ENCODE assay signal across 2 cellular contexts in genomic region chr9:3760031-3760430, GRCh38.
TF ChIP-seq lines count a peak whose summit lies in the region.

No MANE protein-coding gene starts in this region.

TF ChIP-seq in liver, 16 proteins besides CTCF, POLR2A, EP300 and RAD21 (continued from another document):
- TF ChIP-seq REST (IDR thresholded peaks at IDR 0.05) (no peak), SP1 (IDR thresholded peaks at IDR 0.05) (no peak), ATF3 (IDR thresholded peaks at IDR 0.05) (no peak), ZBTB33 (IDR thresholded peaks at IDR 0.05) (no peak), FOXA1 (IDR thresholded peaks at IDR 0.05) (no peak), YY1 (IDR thresholded peaks at IDR 0.05) (no peak), RXRA (IDR thresholded peaks at IDR 0.05) (no peak), GABPA (IDR thresholded peaks at IDR 0.05 in 1 of 2, conservative IDR thresholded peaks at IDR 0.05 in 1 of 2) (no peak), HNF4A (conservative IDR thresholded peaks at IDR 0.05) (no peak)

TF ChIP-seq in HepG2, 621 proteins besides CTCF, POLR2A, EP300 and RAD21 (continued from another document):
- TF ChIP-seq ZBTB49 (CRISPR knock-in tag; IDR thresholded peaks at IDR 0.05; ENCODE audit: borderline replicate concordance) (no peak), ZNF616 (CRISPR knock-in tag; IDR thresholded peaks at IDR 0.05; ENCODE audit: low read depth) (no peak), MLLT10 (CRISPR knock-in tag; IDR thresholded peaks at IDR 0.05) (no peak), ZFP37 (CRISPR knock-in tag; IDR thresholded peaks at IDR 0.05; ENCODE audit: borderline replicate concordance) (no peak), CEBPG (CRISPR knock-in tag; IDR thresholded peaks at IDR 0.05) (no peak), HNRNPUL1 (IDR thresholded peaks at IDR 0.05; ENCODE audit: low read depth, low read length) (no peak), AHR (CRISPR knock-in tag; IDR thresholded peaks at IDR 0.05) (no peak)
